ENCODE assay signal across 12 cellular contexts in genomic region chr9:89929721-89930480, GRCh38.
A peak's percentile ranks its signal among the peaks of the same experiment; 100 is the strongest.
DNase-seq lines count a peak whose midpoint lies in the region; ATAC-seq and TF ChIP-seq lines count a peak whose summit lies in the region.
"Had no signal": no experiment of that assay in that cellular context is flagged by ENCODE, and none has a peak within 500 bp of the region (broad histone marks: within the 10 kb centered on the region; RNA-seq: fewer than 3 reads in every experiment).

No MANE protein-coding gene starts in this region.

- BruUV-seq in A673 (replicated peaks; lab: Mats Ljungman, UMichigan): no TSS peak

- H3K4me3 Mint-ChIP-seq in IgD-negative memory B cell: no peak overlapping the region
- H3K4me3 Mint-ChIP-seq in activated CD8-positive, alpha-beta T cell treated with anti-CD3 and anti-CD28 coated beads for 36 hours: no peak overlapping the region
- no peak overlapping the region for H3K4me3 Mint-ChIP-seq in activated CD4-positive, alpha-beta T cell treated with anti-CD3 and anti-CD28 coated beads, Interleukin-2, amount 10 ng/mL, durations not matched to agents 24 days and 14 days

- peak overlapping the region in 2 of 3 donors; percentile 25 to 54 for H3K27ac Mint-ChIP-seq in IgD-negative memory B cell
- H3K27ac Mint-ChIP-seq in activated CD8-positive, alpha-beta T cell treated with anti-CD3 and anti-CD28 coated beads for 36 hours: peak overlapping the region; percentile 37
- H3K27ac Mint-ChIP-seq in activated CD4-positive, alpha-beta T cell treated with anti-CD3 and anti-CD28 coated beads, Interleukin-2, amount 10 ng/mL, durations not matched to agents 24 days and 14 days: no peak overlapping the region

- CTCF ChIA-PET in A673 (lab: Charles Lee): no interaction called here
- CTCF ChIA-PET in activated CD8-positive, alpha-beta T cell treated with anti-CD3 and anti-CD28 coated beads for 36 hours (lab: Charles Lee): interaction anchor here (1.4 kb wide), 1 partner anchor 332 kb away, joined by 4 read pairs; no protein-coding TSS in a partner anchor

- no peaks in the 10 kb centered on the region for H3K9me3 Mint-ChIP-seq in IgD-negative memory B cell
- no peaks in the 10 kb centered on the region for H3K9me3 Mint-ChIP-seq in activated CD8-positive, alpha-beta T cell treated with anti-CD3 and anti-CD28 coated beads for 36 hours
- no peaks in the 10 kb centered on the region for H3K9me3 Mint-ChIP-seq in activated CD4-positive, alpha-beta T cell treated with anti-CD3 and anti-CD28 coated beads, Interleukin-2, amount 10 ng/mL, durations not matched to agents 24 days and 14 days
- H3K9me3 Mint-ChIP-seq: CD4-positive, CD25-positive, alpha-beta regulatory T cell had no signal

- H3K4me1 Mint-ChIP-seq in IgD-negative memory B cell: no peaks in the 10 kb centered on the region
- peaks cover 23% of the 10 kb centered on the region for H3K4me1 Mint-ChIP-seq in activated CD8-positive, alpha-beta T cell treated with anti-CD3 and anti-CD28 coated beads for 36 hours (ENCODE audit: low read depth)
- H3K4me1 Mint-ChIP-seq in activated CD4-positive, alpha-beta T cell treated with anti-CD3 and anti-CD28 coated beads, Interleukin-2, amount 10 ng/mL, durations not matched to agents 24 days and 14 days: peaks cover 22% of the 10 kb centered on the region

- H3K4me3 ChIP-seq in A673 (ENCODE audit: low read depth, low read length, poor library complexity, severe bottlenecking): no peak overlapping the region
- H3K4me3 ChIP-seq: body of pancreas had no signal

- no peak for TF ChIP-seq CTCF in A673 (conservative IDR thresholded peaks at IDR 0.05; ENCODE audit: low read depth, low read length)
- TF ChIP-seq CTCF in activated CD8-positive, alpha-beta T cell treated with anti-CD3 and anti-CD28 coated beads for 36 hours (IDR thresholded peaks at IDR 0.05): no peak

- DNase-seq in A673 (ENCODE audit: low spot score): peak; percentile 62
- peak; percentile 14 for DNase-seq in activated CD8-positive, alpha-beta T cell treated with anti-CD3 and anti-CD28 coated beads for 36 hours
- DNase-seq in left lobe of liver (ENCODE audit: low spot score): peak; percentile 31
- DNase-seq in activated CD4-positive, alpha-beta T cell treated with anti-CD3 and anti-CD28 coated beads, Interleukin-2, amount 10 ng/mL, durations not matched to agents 24 days and 14 days: no peak
- no peak for DNase-seq in activated CD4-positive, alpha-beta T cell treated with anti-CD3 and anti-CD28 coated beads for 48 hours
- DNase-seq: foreskin fibroblast, NCI-H187 treated with DMSO at 0.1 percent for 48 hours had no signal

- H3K9me3 ChIP-seq in A673 (ENCODE audit: low read depth, low read length, poor library complexity, severe bottlenecking): no peaks in the 10 kb centered on the region
- H3K9me3 ChIP-seq: body of pancreas had no signal

- H3K27ac ChIP-seq in A673 (ENCODE audit: low read depth, low read length, poor library complexity, severe bottlenecking): no peak overlapping the region
- H3K27ac ChIP-seq: body of pancreas had no signal

- H3K4me1 ChIP-seq in A673 (ENCODE audit: insufficient read depth, low read length, poor library complexity, severe bottlenecking): no peaks in the 10 kb centered on the region

- H3K27me3 Mint-ChIP-seq in IgD-negative memory B cell: peaks cover 20% of the 10 kb centered on the region
- peaks cover 7% of the 10 kb centered on the region for H3K27me3 Mint-ChIP-seq in activated CD8-positive, alpha-beta T cell treated with anti-CD3 and anti-CD28 coated beads for 36 hours
- H3K27me3 Mint-ChIP-seq in activated CD4-positive, alpha-beta T cell treated with anti-CD3 and anti-CD28 coated beads, Interleukin-2, amount 10 ng/mL, durations not matched to agents 24 days and 14 days: peaks cover 16% of the 10 kb centered on the region

- H3K27me3 ChIP-seq in A673 (replicated peaks; ENCODE audit: insufficient read depth, low read depth, low read length, poor library complexity): no peaks in the 10 kb centered on the region
- H3K27me3 ChIP-seq: body of pancreas had no signal

- POLR2A ChIA-PET in A673 (lab: Charles Lee; ENCODE audit: low non-redundant PET): no interaction called here
- POLR2A ChIA-PET in activated CD8-positive, alpha-beta T cell treated with anti-CD3 and anti-CD28 coated beads for 36 hours (lab: Charles Lee): interaction anchor here (0.6 to 1.9 kb wide), 2 partner anchors 12 to 45 kb away, joined by 3 to 5 read pairs; no protein-coding TSS in a partner anchor

- peak; percentile 69 for ATAC-seq in activated CD8-positive, alpha-beta T cell treated with anti-CD3 and anti-CD28 coated beads for 36 hours
- peak; percentile 34 for ATAC-seq in left lobe of liver
- ATAC-seq in GM19324 (IDR thresholded peaks at IDR 0.05; ENCODE audit: low FRiP score, unreplicated experiment): no peak
- ATAC-seq in GM18867 (IDR thresholded peaks at IDR 0.05; ENCODE audit: unreplicated experiment): no peak
- ATAC-seq: body of pancreas had no signal

- intact Hi-C loops in A673 (cut with micrococcal nuclease; ENCODE audit: unreplicated experiment): loop anchor here (10.0 kb wide), 1 partner anchor 325 kb away; the partner anchor contains the start of gene GADD45G
- intact Hi-C loops in activated CD8-positive, alpha-beta T cell treated with anti-CD3 and anti-CD28 coated beads for 36 hours (cut with micrococcal nuclease): no loop called here
- intact Hi-C loops in activated CD4-positive, alpha-beta T cell treated with anti-CD3 and anti-CD28 coated beads, Interleukin-2, amount 10 ng/mL, durations not matched to agents 24 days and 14 days (cut with micrococcal nuclease): loop anchor here (5.0 kb wide), 1 partner anchor 37 kb away; no protein-coding TSS in a partner anchor

- H3K36me3 ChIP-seq in A673 (ENCODE audit: insufficient read depth, low read length, poor library complexity, severe bottlenecking): no peaks in the 10 kb centered on the region

- no peaks in the 10 kb centered on the region for H3K36me3 Mint-ChIP-seq in IgD-negative memory B cell
- no peaks in the 10 kb centered on the region for H3K36me3 Mint-ChIP-seq in activated CD8-positive, alpha-beta T cell treated with anti-CD3 and anti-CD28 coated beads for 36 hours (ENCODE audit: low read depth)
- no peaks in the 10 kb centered on the region for H3K36me3 Mint-ChIP-seq in activated CD4-positive, alpha-beta T cell treated with anti-CD3 and anti-CD28 coated beads, Interleukin-2, amount 10 ng/mL, durations not matched to agents 24 days and 14 days (ENCODE audit: low read depth)
- H3K36me3 Mint-ChIP-seq: CD4-positive, CD25-positive, alpha-beta regulatory T cell had no signal

Comparison
In these comparisons a context has a peak if more than half of its experiments do, and no peak if none do; other contexts are left out.
1. DNase-seq: peak in A673 (single experiment), activated CD8-positive, alpha-beta T cell treated with anti-CD3 and anti-CD28 coated beads for 36 hours (single experiment) and left lobe of liver (single experiment); none in activated CD4-positive, alpha-beta T cell treated with anti-CD3 and anti-CD28 coated beads, Interleukin-2, amount 10 ng/mL, durations not matched to agents 24 days and 14 days (single experiment) and activated CD4-positive, alpha-beta T cell treated with anti-CD3 and anti-CD28 coated beads for 48 hours (single experiment).
2. ATAC-seq: peak in activated CD8-positive, alpha-beta T cell treated with anti-CD3 and anti-CD28 coated beads for 36 hours (single experiment) and left lobe of liver (single experiment); none in GM19324 (single experiment) and GM18867 (single experiment).